ENCODE assay signal across 29 cellular contexts in the genomic region with DNA sequence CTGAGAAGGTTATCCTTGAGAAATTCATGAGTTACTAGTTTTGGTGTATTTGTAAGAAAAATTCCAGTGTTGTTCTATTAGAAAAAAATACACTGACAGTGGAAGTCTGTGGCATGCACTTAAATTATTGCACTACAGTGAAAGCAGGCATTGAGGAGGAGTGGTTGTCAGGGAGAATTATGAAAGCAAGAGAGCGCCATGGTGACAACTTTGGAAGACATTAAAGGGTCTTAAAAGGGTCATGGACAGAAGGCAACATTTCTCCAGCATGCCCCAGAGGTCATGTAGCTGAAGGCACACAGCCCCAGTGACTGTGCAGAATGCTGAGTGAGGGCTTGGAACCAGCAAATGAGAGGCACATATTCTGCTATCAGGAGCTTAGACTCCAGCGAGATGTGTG.
"Had no signal": no experiment of that assay in that cellular context is flagged by ENCODE, and none has a peak within 500 bp of the region (broad histone marks: within the 10 kb centered on the region; RNA-seq: fewer than 3 reads in every experiment).

No MANE protein-coding gene starts in this region.

- H3K36me3 ChIP-seq: colonic mucosa, esophagus squamous epithelium, gastrocnemius medialis, left lung, lower lobe of right lung had no signal

- H3K27me3 ChIP-seq: colonic mucosa, esophagus squamous epithelium, gastrocnemius medialis, hepatocyte, left lung had no signal

- H3K27me3 Mint-ChIP-seq: central memory CD8-positive, alpha-beta T cell; dendritic cell treated with granulocyte-macrophage colony-stimulating factor and Interleukin-4, amounts not matched to agents 40 ng/mL and 50 ng/mL, for 4 days; effector memory CD8-positive, alpha-beta T cell had no signal

- H3K4me1 ChIP-seq: colonic mucosa, esophagus squamous epithelium, gastrocnemius medialis, left lung, lower lobe of right lung had no signal

- H3K36me3 Mint-ChIP-seq: immature natural killer cell had no signal

- H3K4me3 ChIP-seq: colonic mucosa, esophagus squamous epithelium, gastrocnemius medialis, hepatocyte, left lung, lower lobe of right lung had no signal

- H3K4me2 ChIP-seq: hepatocyte had no signal

- H2AFZ ChIP-seq: hepatocyte had no signal

- DNase-seq: caudate nucleus; cerebellar nuclear complex; colonic mucosa; cortex of kidney; effector CD8-positive, alpha-beta T cell; effector memory CD8-positive, alpha-beta T cell; endodermal cell; erythroblast; esophagus squamous epithelium; foreskin fibroblast; foreskin melanocyte; gastrocnemius medialis; glutamatergic neuron; head of caudate nucleus; hypothalamus; immature natural killer cell; islet precursor cell; kidney; kidney glomerular epithelial cell; left colon; left lung; lower lobe of right lung; mesenchymal stem cell; midbrain had no signal

- H3K27ac ChIP-seq: colonic mucosa, epithelial cell of prostate, esophagus squamous epithelium, gastrocnemius medialis, hepatocyte, left lung, lower lobe of right lung had no signal

- H3K4me3 Mint-ChIP-seq: central memory CD8-positive, alpha-beta T cell; dendritic cell treated with granulocyte-macrophage colony-stimulating factor and Interleukin-4, amounts not matched to agents 40 ng/mL and 50 ng/mL, for 4 days; effector memory CD8-positive, alpha-beta T cell; endodermal cell; immature natural killer cell had no signal

- H3K27ac Mint-ChIP-seq: dendritic cell treated with granulocyte-macrophage colony-stimulating factor and Interleukin-4, amounts not matched to agents 40 ng/mL and 50 ng/mL, for 4 days; effector memory CD8-positive, alpha-beta T cell; endodermal cell; immature natural killer cell had no signal

- H3K4me1 Mint-ChIP-seq: central memory CD8-positive, alpha-beta T cell; endodermal cell; immature natural killer cell had no signal

- H3K79me2 ChIP-seq: hepatocyte had no signal

- H3K9me3 Mint-ChIP-seq: dendritic cell treated with granulocyte-macrophage colony-stimulating factor and Interleukin-4, amounts not matched to agents 40 ng/mL and 50 ng/mL, for 4 days had no signal

- H3K9me3 ChIP-seq: colonic mucosa, esophagus squamous epithelium, gastrocnemius medialis, left lung, lower lobe of right lung had no signal

- ATAC-seq: effector memory CD8-positive, alpha-beta T cell; esophagus mucosa; gastrocnemius medialis; left colon; left lung; lower lobe of right lung had no signal
